Comparison of ENCODE assay signal across 19 cellular contexts in genomic region chr2:128607981-128608506, GRCh38.
DNase-seq lines count a peak whose midpoint lies in the region; ATAC-seq, FAIRE-seq and TF ChIP-seq lines count a peak whose summit lies in the region.
"Had no signal": no experiment of that assay in that cellular context is flagged by ENCODE, and none has a peak within 500 bp of the region (broad histone marks: within the 10 kb centered on the region; RNA-seq: fewer than 3 reads in every experiment).

No MANE protein-coding gene starts in this region.

- no TSS peak for BruUV-seq in HepG2 (replicated peaks; lab: Mats Ljungman, UMichigan)

- CTCF ChIA-PET in activated naive CD4-positive, alpha-beta T cell treated with anti-CD3 and anti-CD28 coated beads for 36 hours (lab: Charles Lee), result no interaction called here
- CTCF ChIA-PET in HepG2 (lab: Yijun Ruan, JAX; ENCODE audit: low intra/inter-chr PET ratio, low total read pairs), result no interaction called here

- H3K27ac ChIP-seq in HepG2 (ENCODE audit: extremely low read length, insufficient read depth, low read length) (no peak overlapping the region), upper lobe of right lung (no peak overlapping the region)
- H3K27ac ChIP-seq: vagina had no signal

- FAIRE-seq in HepG2 (lab: Jason Lieb, UNC), result no peak
- FAIRE-seq: islet of Langerhans had no signal

- H3K27me3 ChIP-seq in HepG2 (ENCODE audit: control insufficient read depth in 1 of 2, insufficient read depth in 2 of 2, low read length in 2 of 2) (peaks cover 7 to 56% of the 10 kb centered on the region in 2 experiments), upper lobe of right lung (no peaks in the 10 kb centered on the region)
- H3K27me3 ChIP-seq: vagina had no signal

- POLR2A ChIA-PET in HepG2 (lab: Yijun Ruan, JAX), result no interaction called here

- in situ Hi-C loops in HepG2 (cut with HindIII; ENCODE audit: extremely low pct_ligation_motif_present, low pct_unique_long_range_greater_than_20kb), result no loop called here

- H4K20me1 ChIP-seq in HepG2 (ENCODE audit: insufficient read depth, low read length), result no peaks in the 10 kb centered on the region

- no peaks in the 10 kb centered on the region for H3K27me3 Mint-ChIP-seq in activated naive CD4-positive, alpha-beta T cell treated with anti-CD3 and anti-CD28 coated beads for 36 hours (ENCODE audit: low read depth)
- H3K27me3 Mint-ChIP-seq in activated CD4-positive, alpha-beta T cell treated with anti-CD3 and anti-CD28 coated beads, Interleukin-2, amount 10 ng/mL, durations not matched to agents 24 days and 14 days, result no peaks in the 10 kb centered on the region
- H3K27me3 Mint-ChIP-seq: activated naive CD4-positive, alpha-beta T cell treated with anti-CD3 and anti-CD28 coated beads, Interleukin-2, amount 50 U/mL, for 24 hours; dendritic cell treated with granulocyte-macrophage colony-stimulating factor and Interleukin-4, amounts not matched to agents 40 ng/mL and 50 ng/mL, for 4 days had no signal

- no peaks in the 10 kb centered on the region for H3K9me3 Mint-ChIP-seq in activated naive CD4-positive, alpha-beta T cell treated with anti-CD3 and anti-CD28 coated beads for 36 hours
- no peaks in the 10 kb centered on the region for H3K9me3 Mint-ChIP-seq in activated CD4-positive, alpha-beta T cell treated with anti-CD3 and anti-CD28 coated beads, Interleukin-2, amount 10 ng/mL, durations not matched to agents 24 days and 14 days
- H3K9me3 Mint-ChIP-seq: activated naive CD4-positive, alpha-beta T cell treated with anti-CD3 and anti-CD28 coated beads, Interleukin-2, amount 50 U/mL, for 24 hours; dendritic cell treated with granulocyte-macrophage colony-stimulating factor and Interleukin-4, amounts not matched to agents 40 ng/mL and 50 ng/mL, for 4 days; natural killer cell; T-helper 2 cell treated with Interferon-gamma antibody and Interleukin-4, amounts not matched to agents 5 μg/mL and 100 μg/mL, for 36 hours had no signal

- WGBS in HepG2 (ENCODE audit: low lambda C conversion rate), result 54% methylated on average over 16 of the region's 22 CpGs

- no peak overlapping the region for H2AFZ ChIP-seq in HepG2 (ENCODE audit: low read length)

- H3K4me1 Mint-ChIP-seq in activated naive CD4-positive, alpha-beta T cell treated with anti-CD3 and anti-CD28 coated beads for 36 hours (ENCODE audit: low read depth), result no peaks in the 10 kb centered on the region
- H3K4me1 Mint-ChIP-seq in activated CD4-positive, alpha-beta T cell treated with anti-CD3 and anti-CD28 coated beads, Interleukin-2, amount 10 ng/mL, durations not matched to agents 24 days and 14 days, result no peaks in the 10 kb centered on the region
- H3K4me1 Mint-ChIP-seq: activated naive CD4-positive, alpha-beta T cell treated with anti-CD3 and anti-CD28 coated beads, Interleukin-2, amount 50 U/mL, for 24 hours; natural killer cell had no signal

- TF ChIP-seq POLR2A in HepG2 (IDR thresholded peaks at IDR 0.05; ENCODE audit: insufficient read depth in 1 of 2, low read depth in 2 of 2, low read length in 2 of 2), result no peak

- intact Hi-C loops in activated naive CD4-positive, alpha-beta T cell treated with anti-CD3 and anti-CD28 coated beads for 36 hours (cut with micrococcal nuclease), result no loop called here
- intact Hi-C loops in HepG2 (cut with micrococcal nuclease; ENCODE audit: unreplicated experiment), result no loop called here
- intact Hi-C loops in upper lobe of right lung (cut with DNase I), result no loop called here
- intact Hi-C loops in activated CD4-positive, alpha-beta T cell treated with anti-CD3 and anti-CD28 coated beads, Interleukin-2, amount 10 ng/mL, durations not matched to agents 24 days and 14 days (cut with micrococcal nuclease), result no loop called here

- ATAC-seq in HepG2 (no peak), upper lobe of right lung (no peak), HG02840 (IDR thresholded peaks at IDR 0.05; ENCODE audit: low FRiP score, unreplicated experiment) (no peak)
- ATAC-seq: activated CD8-positive, alpha-beta T cell treated with anti-CD3 and anti-CD28 coated beads, Interleukin-2, amount 10 ng/mL, durations not matched to agents 7 days and 5 days; natural killer cell had no signal

- H3K4me2 ChIP-seq in HepG2 (ENCODE audit: low read depth, low read length), result no peak overlapping the region

- no peak overlapping the region for H3K4me3 ChIP-seq in HepG2 (replicated peaks in 1 of 3; ENCODE audit: insufficient read depth in 1 of 3, low read depth in 2 of 3, low read length in 3 of 3)
- H3K4me3 ChIP-seq in upper lobe of right lung, result no peak overlapping the region
- H3K4me3 ChIP-seq: vagina had no signal

- no peak for TF ChIP-seq EP300 in HepG2 (IDR thresholded peaks at IDR 0.05; ENCODE audit: low read depth in 2 of 2, low read length in 2 of 2)
- TF ChIP-seq EP300 in HepG2 (CRISPR knock-in tag; IDR thresholded peaks at IDR 0.05; ENCODE audit: borderline replicate concordance), result no peak

- H3K4me1 ChIP-seq in HepG2 (ENCODE audit: insufficient read depth, low read length) (no peaks in the 10 kb centered on the region), upper lobe of right lung (no peaks in the 10 kb centered on the region)
- H3K4me1 ChIP-seq: vagina had no signal

- no peaks in the 10 kb centered on the region for H3K79me2 ChIP-seq in HepG2 (ENCODE audit: insufficient read depth, low read length)

- H3K9me3 ChIP-seq in HepG2 (ENCODE audit: low read length), result no peaks in the 10 kb centered on the region
- no peaks in the 10 kb centered on the region for H3K9me3 ChIP-seq in upper lobe of right lung
- H3K9me3 ChIP-seq: vagina had no signal

- no peak for TF ChIP-seq RAD21 in HepG2 (CRISPR knock-in tag; IDR thresholded peaks at IDR 0.05)

- no peaks in the 10 kb centered on the region for H3K36me3 Mint-ChIP-seq in activated naive CD4-positive, alpha-beta T cell treated with anti-CD3 and anti-CD28 coated beads for 36 hours (ENCODE audit: low read depth)
- no peaks in the 10 kb centered on the region for H3K36me3 Mint-ChIP-seq in activated CD4-positive, alpha-beta T cell treated with anti-CD3 and anti-CD28 coated beads, Interleukin-2, amount 10 ng/mL, durations not matched to agents 24 days and 14 days (ENCODE audit: low read depth)
- H3K36me3 Mint-ChIP-seq: activated naive CD4-positive, alpha-beta T cell treated with anti-CD3 and anti-CD28 coated beads, Interleukin-2, amount 50 U/mL, for 24 hours; natural killer cell had no signal

- H3K36me3 ChIP-seq in HepG2 (replicated peaks in 1 of 2; ENCODE audit: control insufficient read depth in 1 of 2, insufficient read depth in 2 of 2, low read length in 2 of 2) (no peaks in the 10 kb centered on the region), upper lobe of right lung (no peaks in the 10 kb centered on the region)
- H3K36me3 ChIP-seq: vagina had no signal

- H3K27ac Mint-ChIP-seq in activated naive CD4-positive, alpha-beta T cell treated with anti-CD3 and anti-CD28 coated beads for 36 hours, result no peak overlapping the region
- no peak overlapping the region for H3K27ac Mint-ChIP-seq in activated CD4-positive, alpha-beta T cell treated with anti-CD3 and anti-CD28 coated beads, Interleukin-2, amount 10 ng/mL, durations not matched to agents 24 days and 14 days
- H3K27ac Mint-ChIP-seq: activated CD8-positive, alpha-beta T cell treated with anti-CD3 and anti-CD28 coated beads, Interleukin-2, amount 10 ng/mL, durations not matched to agents 7 days and 5 days; activated naive CD4-positive, alpha-beta T cell treated with anti-CD3 and anti-CD28 coated beads, Interleukin-2, amount 50 U/mL, for 24 hours; dendritic cell treated with granulocyte-macrophage colony-stimulating factor and Interleukin-4, amounts not matched to agents 40 ng/mL and 50 ng/mL, for 4 days; natural killer cell; T-helper 2 cell treated with Interferon-gamma antibody and Interleukin-4, amounts not matched to agents 5 μg/mL and 100 μg/mL, for 36 hours had no signal

- H3K9ac ChIP-seq in HepG2 (ENCODE audit: insufficient read depth, low read depth, low read length), result no peak overlapping the region

- TF ChIP-seq CTCF in HepG2 (CRISPR knock-in tag; IDR thresholded peaks at IDR 0.05) (no peak), upper lobe of right lung (IDR thresholded peaks at IDR 0.05) (no peak)

- no peak overlapping the region for H3K4me3 Mint-ChIP-seq in activated naive CD4-positive, alpha-beta T cell treated with anti-CD3 and anti-CD28 coated beads for 36 hours
- no peak overlapping the region for H3K4me3 Mint-ChIP-seq in activated CD4-positive, alpha-beta T cell treated with anti-CD3 and anti-CD28 coated beads, Interleukin-2, amount 10 ng/mL, durations not matched to agents 24 days and 14 days
- H3K4me3 Mint-ChIP-seq: activated CD8-positive, alpha-beta T cell treated with anti-CD3 and anti-CD28 coated beads, Interleukin-2, amount 10 ng/mL, durations not matched to agents 7 days and 5 days; activated naive CD4-positive, alpha-beta T cell treated with anti-CD3 and anti-CD28 coated beads, Interleukin-2, amount 50 U/mL, for 24 hours; dendritic cell treated with granulocyte-macrophage colony-stimulating factor and Interleukin-4, amounts not matched to agents 40 ng/mL and 50 ng/mL, for 4 days; natural killer cell; T-helper 2 cell treated with Interferon-gamma antibody and Interleukin-4, amounts not matched to agents 5 μg/mL and 100 μg/mL, for 36 hours had no signal

- DNase-seq in activated naive CD4-positive, alpha-beta T cell treated with anti-CD3 and anti-CD28 coated beads for 36 hours, result peak; percentile 1
- no peak for DNase-seq in activated naive CD4-positive, alpha-beta T cell (lab: John Stamatoyannopoulos, UW)
- DNase-seq in cerebellar cortex (ENCODE audit: low spot score), result peak; percentile 39
- DNase-seq in HepG2 (ENCODE audit: low spot score), result no peak
- peak; percentile 59 for DNase-seq in upper lobe of right lung
- no peak for DNase-seq in activated CD4-positive, alpha-beta T cell treated with anti-CD3 and anti-CD28 coated beads, Interleukin-2, amount 10 ng/mL, durations not matched to agents 24 days and 14 days
- no peak for DNase-seq in Kasumi-1 (lab: John Stamatoyannopoulos, UW)
- DNase-seq: activated CD8-positive, alpha-beta T cell treated with anti-CD3 and anti-CD28 coated beads, Interleukin-2, amount 10 ng/mL, durations not matched to agents 7 days and 5 days; DND-41; foreskin fibroblast; natural killer cell; NCI-H1930; OCI-M1 had no signal

TF ChIP-seq in HepG2, 621 proteins besides CTCF, POLR2A, EP300 and RAD21 (continues in another document):
- TF ChIP-seq MIER3 (CRISPR knock-in tag; IDR thresholded peaks at IDR 0.05; ENCODE audit: borderline replicate concordance), result no peak
- TF ChIP-seq, protein P1, sequence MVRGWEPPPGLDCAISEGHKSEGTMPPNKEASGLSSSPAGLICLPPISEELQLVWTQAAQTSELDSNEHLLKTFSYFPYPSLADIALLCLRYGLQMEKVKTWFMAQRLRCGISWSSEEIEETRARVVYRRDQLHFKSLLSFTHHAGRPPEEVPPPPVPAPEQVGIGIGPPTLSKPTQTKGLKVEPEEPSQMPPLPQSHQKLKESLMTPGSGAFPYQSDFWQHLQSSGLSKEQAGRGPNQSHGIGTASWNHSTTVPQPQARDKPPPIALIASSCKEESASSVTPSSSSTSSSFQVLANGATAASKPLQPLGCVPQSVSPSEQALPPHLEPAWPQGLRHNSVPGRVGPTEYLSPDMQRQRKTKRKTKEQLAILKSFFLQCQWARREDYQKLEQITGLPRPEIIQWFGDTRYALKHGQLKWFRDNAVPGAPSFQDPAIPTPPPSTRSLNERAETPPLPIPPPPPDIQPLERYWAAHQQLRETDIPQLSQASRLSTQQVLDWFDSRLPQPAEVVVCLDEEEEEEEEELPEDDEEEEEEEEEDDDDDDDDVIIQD (CRISPR knock-in tag; IDR thresholded peaks at IDR 0.05; ENCODE audit: low read depth), result no peak

Comparison
In these comparisons a context has a peak if more than half of its experiments do, and no peak if none do; other contexts are left out.
1. DNase-seq: peak in activated naive CD4-positive, alpha-beta T cell treated with anti-CD3 and anti-CD28 coated beads for 36 hours (single experiment), cerebellar cortex (single experiment) and upper lobe of right lung (single experiment); none in activated naive CD4-positive, alpha-beta T cell (0 of 4), HepG2 (single experiment), activated CD4-positive, alpha-beta T cell treated with anti-CD3 and anti-CD28 coated beads, Interleukin-2, amount 10 ng/mL, durations not matched to agents 24 days and 14 days (single experiment) and Kasumi-1 (0 of 2).